In the genomic region with DNA sequence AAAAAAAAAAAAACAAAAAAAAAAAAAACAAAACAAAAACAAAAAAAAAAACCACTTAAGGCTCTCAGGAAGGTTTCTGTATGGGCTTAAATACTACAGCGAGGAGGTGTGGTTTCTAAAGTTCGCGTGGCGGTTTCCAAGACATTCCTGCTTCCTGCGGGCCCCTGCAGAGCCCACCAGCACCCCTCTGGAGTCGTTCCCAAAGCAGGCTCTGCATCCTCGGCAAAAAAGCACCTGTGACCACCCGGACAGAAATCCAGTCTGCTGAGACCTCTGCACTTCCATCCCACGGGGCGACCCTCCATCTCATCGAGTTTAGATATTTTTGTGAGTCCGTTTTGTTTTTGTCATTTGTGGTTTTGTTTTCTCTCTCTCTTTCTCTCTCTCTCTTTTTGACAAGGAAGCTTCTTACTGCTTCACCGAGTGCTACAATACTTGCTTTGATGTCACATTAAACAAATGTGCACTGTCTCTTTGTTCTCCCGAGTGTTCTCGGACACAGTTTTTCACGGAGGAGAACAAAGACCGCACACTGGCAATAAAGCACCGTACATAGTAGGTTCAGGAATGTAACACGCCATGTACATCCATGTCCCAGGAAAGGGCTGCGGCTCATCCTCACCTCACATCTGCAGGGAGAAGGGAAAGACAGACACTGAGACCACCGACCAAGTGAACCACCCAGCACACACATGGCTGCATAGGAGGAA, we compare ENCODE assay signal across 1 cellular context.
TF ChIP-seq lines count a peak whose summit lies in the region.

No MANE protein-coding gene starts in this region.

TF ChIP-seq in HEK293, 187 proteins besides CTCF, POLR2A, EP300 and RAD21 (continued from another document):
- TF ChIP-seq ZNF26 (tag by site-specific recombination; IDR thresholded peaks at IDR 0.05) (peak; percentile 78), ZNF169 (tag by site-specific recombination; IDR thresholded peaks at IDR 0.05) (no peak), ZNF132 (tag by site-specific recombination; IDR thresholded peaks at IDR 0.05; ENCODE audit: borderline replicate concordance) (no peak), ZNF596 (tag by site-specific recombination; IDR thresholded peaks at IDR 0.05) (peak; percentile 60; the same call in 1 of the 2 replicates)
